8 cellular contexts compared by ENCODE assay signal in the genomic region with DNA sequence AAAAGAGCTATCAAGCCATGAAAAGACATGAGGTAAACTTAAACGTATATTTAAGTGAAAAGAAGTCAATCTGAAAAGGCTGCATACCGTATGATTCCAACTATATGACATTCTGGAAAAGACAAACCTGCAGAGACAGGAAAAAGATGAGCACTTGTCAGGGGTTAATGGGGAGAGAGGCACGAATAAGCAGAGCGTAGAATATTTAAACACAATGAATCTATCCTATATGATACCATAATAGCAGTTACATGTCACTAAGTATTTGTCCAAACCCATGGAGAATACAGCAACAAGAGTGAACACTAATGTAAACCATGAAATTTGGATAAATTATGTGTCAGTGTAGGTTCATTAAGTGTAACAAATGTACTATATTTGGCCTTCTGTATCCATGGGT.
"Had no signal": no experiment of that assay in that cellular context is flagged by ENCODE, and none has a peak within 500 bp of the region (broad histone marks: within the 10 kb centered on the region; RNA-seq: fewer than 3 reads in every experiment).

No MANE protein-coding gene starts in this region.

- H3K27ac ChIP-seq: GM23248 had no signal

- DNase-seq: GM23248, GOT3, H7, H9, HCEC 1CT, HFFc6 had no signal

- H3K4me2 ChIP-seq: GM23338 had no signal

- H3K9ac ChIP-seq: GM23248 had no signal

- H3K36me3 ChIP-seq: HAP-1 had no signal

- H2AFZ ChIP-seq: GM23248, GM23338 had no signal

- H3K9me3 ChIP-seq: HAP-1 had no signal

- H3K4me3 ChIP-seq: GM23248, GM23338, HAP-1 had no signal
